ENCODE assay signal across 1 cellular context in the genomic region with DNA sequence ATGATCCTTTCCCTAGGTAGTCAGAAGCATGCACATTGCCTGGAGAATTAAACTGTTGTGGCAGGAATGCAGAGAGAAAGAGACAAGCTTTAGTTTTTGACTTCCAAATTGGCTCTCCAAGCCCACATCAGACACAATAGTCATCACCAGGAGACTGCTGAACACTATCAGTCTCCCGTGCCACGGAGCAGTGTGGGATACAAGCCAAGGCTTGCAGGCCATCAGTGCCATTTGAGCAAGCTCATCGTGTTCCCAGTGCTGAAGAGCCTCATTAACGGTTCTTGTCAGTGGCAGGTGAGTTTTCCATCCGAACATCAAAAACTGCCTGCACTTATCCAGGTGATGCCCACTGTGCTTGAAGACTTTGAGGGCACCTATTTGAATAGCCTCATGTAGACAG.
TF ChIP-seq lines count a peak whose summit lies in the region.

No MANE protein-coding gene starts in this region.

TF ChIP-seq in GM23338, 12 proteins besides CTCF, POLR2A, EP300 and RAD21:
- TF ChIP-seq, protein P1, sequence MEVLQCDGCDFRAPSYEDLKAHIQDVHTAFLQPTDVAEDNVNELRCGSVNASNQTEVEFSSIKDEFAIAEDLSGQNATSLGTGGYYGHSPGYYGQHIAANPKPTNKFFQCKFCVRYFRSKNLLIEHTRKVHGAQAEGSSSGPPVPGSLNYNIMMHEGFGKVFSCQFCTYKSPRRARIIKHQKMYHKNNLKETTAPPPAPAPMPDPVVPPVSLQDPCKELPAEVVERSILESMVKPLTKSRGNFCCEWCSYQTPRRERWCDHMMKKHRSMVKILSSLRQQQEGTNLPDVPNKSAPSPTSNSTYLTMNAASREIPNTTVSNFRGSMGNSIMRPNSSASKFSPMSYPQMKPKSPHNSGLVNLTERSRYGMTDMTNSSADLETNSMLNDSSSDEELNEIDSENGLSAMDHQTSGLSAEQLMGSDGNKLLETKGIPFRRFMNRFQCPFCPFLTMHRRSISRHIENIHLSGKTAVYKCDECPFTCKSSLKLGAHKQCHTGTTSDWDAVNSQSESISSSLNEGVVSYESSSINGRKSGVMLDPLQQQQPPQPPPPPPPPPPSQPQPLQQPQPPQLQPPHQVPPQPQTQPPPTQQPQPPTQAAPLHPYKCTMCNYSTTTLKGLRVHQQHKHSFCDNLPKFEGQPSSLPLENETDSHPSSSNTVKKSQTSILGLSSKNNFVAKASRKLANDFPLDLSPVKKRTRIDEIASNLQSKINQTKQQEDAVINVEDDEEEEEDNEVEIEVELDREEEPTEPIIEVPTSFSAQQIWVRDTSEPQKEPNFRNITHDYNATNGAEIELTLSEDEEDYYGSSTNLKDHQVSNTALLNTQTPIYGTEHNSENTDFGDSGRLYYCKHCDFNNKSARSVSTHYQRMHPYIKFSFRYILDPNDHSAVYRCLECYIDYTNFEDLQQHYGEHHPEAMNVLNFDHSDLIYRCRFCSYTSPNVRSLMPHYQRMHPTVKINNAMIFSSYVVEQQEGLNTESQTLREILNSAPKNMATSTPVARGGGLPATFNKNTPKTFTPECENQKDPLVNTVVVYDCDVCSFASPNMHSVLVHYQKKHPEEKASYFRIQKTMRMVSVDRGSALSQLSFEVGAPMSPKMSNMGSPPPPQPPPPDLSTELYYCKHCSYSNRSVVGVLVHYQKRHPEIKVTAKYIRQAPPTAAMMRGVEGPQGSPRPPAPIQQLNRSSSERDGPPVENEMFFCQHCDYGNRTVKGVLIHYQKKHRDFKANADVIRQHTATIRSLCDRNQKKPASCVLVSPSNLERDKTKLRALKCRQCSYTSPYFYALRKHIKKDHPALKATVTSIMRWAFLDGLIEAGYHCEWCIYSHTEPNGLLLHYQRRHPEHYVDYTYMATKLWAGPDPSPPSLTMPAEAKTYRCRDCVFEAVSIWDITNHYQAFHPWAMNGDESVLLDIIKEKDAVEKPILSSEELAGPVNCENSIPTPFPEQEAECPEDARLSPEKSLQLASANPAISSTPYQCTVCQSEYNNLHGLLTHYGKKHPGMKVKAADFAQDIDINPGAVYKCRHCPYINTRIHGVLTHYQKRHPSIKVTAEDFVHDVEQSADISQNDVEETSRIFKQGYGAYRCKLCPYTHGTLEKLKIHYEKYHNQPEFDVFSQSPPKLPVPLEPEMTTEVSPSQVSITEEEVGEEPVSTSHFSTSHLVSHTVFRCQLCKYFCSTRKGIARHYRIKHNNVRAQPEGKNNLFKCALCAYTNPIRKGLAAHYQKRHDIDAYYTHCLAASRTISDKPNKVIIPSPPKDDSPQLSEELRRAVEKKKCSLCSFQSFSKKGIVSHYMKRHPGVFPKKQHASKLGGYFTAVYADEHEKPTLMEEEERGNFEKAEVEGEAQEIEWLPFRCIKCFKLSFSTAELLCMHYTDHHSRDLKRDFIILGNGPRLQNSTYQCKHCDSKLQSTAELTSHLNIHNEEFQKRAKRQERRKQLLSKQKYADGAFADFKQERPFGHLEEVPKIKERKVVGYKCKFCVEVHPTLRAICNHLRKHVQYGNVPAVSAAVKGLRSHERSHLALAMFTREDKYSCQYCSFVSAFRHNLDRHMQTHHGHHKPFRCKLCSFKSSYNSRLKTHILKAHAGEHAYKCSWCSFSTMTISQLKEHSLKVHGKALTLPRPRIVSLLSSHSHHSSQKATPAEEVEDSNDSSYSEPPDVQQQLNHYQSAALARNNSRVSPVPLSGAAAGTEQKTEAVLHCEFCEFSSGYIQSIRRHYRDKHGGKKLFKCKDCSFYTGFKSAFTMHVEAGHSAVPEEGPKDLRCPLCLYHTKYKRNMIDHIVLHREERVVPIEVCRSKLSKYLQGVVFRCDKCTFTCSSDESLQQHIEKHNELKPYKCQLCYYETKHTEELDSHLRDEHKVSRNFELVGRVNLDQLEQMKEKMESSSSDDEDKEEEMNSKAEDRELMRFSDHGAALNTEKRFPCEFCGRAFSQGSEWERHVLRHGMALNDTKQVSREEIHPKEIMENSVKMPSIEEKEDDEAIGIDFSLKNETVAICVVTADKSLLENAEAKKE (CRISPR knock-in tag; IDR thresholded peaks at IDR 0.05), result no peak
- TF ChIP-seq STAT1 (IDR thresholded peaks at IDR 0.05; ENCODE audit: unreplicated experiment) (no peak), JUNB (IDR thresholded peaks at IDR 0.05; ENCODE audit: unreplicated experiment) (no peak), ZNF331 (CRISPR knock-in tag; IDR thresholded peaks at IDR 0.05; ENCODE audit: low read depth) (no peak), NANOG (IDR thresholded peaks at IDR 0.05; ENCODE audit: borderline replicate concordance) (no peak), CREB1 (CRISPR knock-in tag; IDR thresholded peaks at IDR 0.05; ENCODE audit: low read depth) (no peak), POLR2AphosphoS5 (IDR thresholded peaks at IDR 0.05; ENCODE audit: low read depth) (no peak), EZH2 (IDR thresholded peaks at IDR 0.05; ENCODE audit: low read depth, unreplicated experiment) (no peak), REST (IDR thresholded peaks at IDR 0.05; ENCODE audit: unreplicated experiment) (no peak), ZNF114 (CRISPR knock-in tag; IDR thresholded peaks at IDR 0.05) (no peak), EZH2phosphoT487 (IDR thresholded peaks at IDR 0.05; ENCODE audit: unreplicated experiment) (no peak)
